Comparison of ENCODE assay signal across 33 cellular contexts in genomic region chr3:26964313-26964712, GRCh38.
"Had no signal": no experiment of that assay in that cellular context is flagged by ENCODE, and none has a peak within 500 bp of the region (broad histone marks: within the 10 kb centered on the region; RNA-seq: fewer than 3 reads in every experiment).

No MANE protein-coding gene starts in this region.

- FAIRE-seq: pancreas had no signal

- H3K27me3 Mint-ChIP-seq: natural killer cell treated with Interleukin-12 subunit alpha and Interleukin-12 subunit beta and Interleukin-15 and Interleukin-18, amount 100 ng/mL, for 72 hours; progenitor cell of endocrine pancreas; stimulated activated memory B cell treated with anti-CD40 and anti-IgM and Interleukin-4, amounts not matched to agents 10 μg/mL and 1 μg/mL and 100 μg/mL, for 72 hours; stimulated activated naive CD8-positive, alpha-beta T cell treated with anti-CD3 and anti-CD28 coated beads, Interleukin-15, amount 100 ng/mL, for 72 hours; type B pancreatic cell had no signal

- H3K4me2 ChIP-seq: smooth muscle cell had no signal

- H3K27ac Mint-ChIP-seq: naive thymus-derived CD8-positive, alpha-beta T cell; natural killer cell treated with Interleukin-12 subunit alpha and Interleukin-12 subunit beta and Interleukin-15 and Interleukin-18, amount 100 ng/mL, for 72 hours; nephron progenitor cell; progenitor cell of endocrine pancreas; stimulated activated memory B cell treated with anti-CD40 and anti-IgM and Interleukin-4, amounts not matched to agents 10 μg/mL and 1 μg/mL and 100 μg/mL, for 72 hours; stimulated activated naive CD8-positive, alpha-beta T cell treated with anti-CD3 and anti-CD28 coated beads, Interleukin-15, amount 100 ng/mL, for 72 hours; type B pancreatic cell had no signal

- H3K27ac ChIP-seq: neutrophil, pancreas, psoas muscle, right lobe of liver, skin epidermis, spleen, suprapubic skin, testis, tibial artery, transverse colon, upper lobe of right lung, uterus had no signal

- H3K4me3 Mint-ChIP-seq: naive thymus-derived CD8-positive, alpha-beta T cell; natural killer cell treated with Interleukin-12 subunit alpha and Interleukin-12 subunit beta and Interleukin-15 and Interleukin-18, amount 100 ng/mL, for 72 hours; nephron progenitor cell; neural crest cell; stimulated activated memory B cell treated with anti-CD40 and anti-IgM and Interleukin-4, amounts not matched to agents 10 μg/mL and 1 μg/mL and 100 μg/mL, for 72 hours; stimulated activated naive CD8-positive, alpha-beta T cell treated with anti-CD3 and anti-CD28 coated beads, Interleukin-15, amount 100 ng/mL, for 72 hours; type B pancreatic cell had no signal

- H3K4me3 ChIP-seq: pancreas, psoas muscle, right lobe of liver, sigmoid colon, skin epidermis, smooth muscle cell, spleen, suprapubic skin, testis, tibial artery, transverse colon, upper lobe of right lung, uterus had no signal

- H3K27me3 ChIP-seq: neutrophil, pancreas, right lobe of liver, sigmoid colon, spleen, suprapubic skin, testis, tibial artery, transverse colon, upper lobe of right lung, uterus had no signal

- H3K9me3 ChIP-seq: neutrophil, pancreas, psoas muscle, right lobe of liver, sigmoid colon, suprapubic skin, testis, tibial artery, transverse colon, upper lobe of right lung, uterus had no signal

- H3K36me3 ChIP-seq: neutrophil, pancreas, right lobe of liver, sigmoid colon, spleen, suprapubic skin, tibial artery, transverse colon, upper lobe of right lung, uterus had no signal

- ATAC-seq: naive thymus-derived CD8-positive, alpha-beta T cell; natural killer cell treated with Interleukin-12 subunit alpha and Interleukin-12 subunit beta and Interleukin-15 and Interleukin-18, amount 100 ng/mL, for 72 hours; pancreas; psoas muscle; right cardiac atrium; stimulated activated memory B cell treated with anti-CD40 and anti-IgM and Interleukin-4, amounts not matched to agents 10 μg/mL and 1 μg/mL and 100 μg/mL, for 72 hours; stimulated activated naive CD8-positive, alpha-beta T cell treated with anti-CD3 and anti-CD28 coated beads, Interleukin-15, amount 100 ng/mL, for 72 hours; stimulated activated naive CD8-positive, alpha-beta T cell treated with anti-CD3 and anti-CD28 coated beads, Interleukin-15, Interleukin-2, amounts not matched to agents 100 U/mL and 50 U/mL, for 24 hours; upper lobe of right lung had no signal

- DNase-seq: naive thymus-derived CD8-positive, alpha-beta T cell; nephron progenitor cell; nucleus accumbens; pancreas; posterior cingulate gyrus; psoas muscle; right cardiac atrium; right lobe of liver; sigmoid colon; spleen; stimulated activated CD4-positive, alpha-beta T cell treated with anti-CD3 and anti-CD28 coated beads, Interleukin-12 subunit alpha, Interleukin-12 subunit beta, amount 100 ng/mL, for 4 hours; stimulated activated CD4-positive, alpha-beta T cell treated with anti-CD3 and anti-CD28 coated beads, Interleukin-1b, Interleukin-23, amount 100 ng/mL, for 48 hours; stimulated activated CD4-positive, alpha-beta T cell treated with anti-CD3 and anti-CD28 coated beads, Interleukin-4, amount 100 ng/mL, for 1 hour; stimulated activated CD4-positive, alpha-beta T cell treated with anti-CD3 and anti-CD28 coated beads, Interleukin-4, amount 100 ng/mL, for 4 hours; stimulated activated CD8-positive, alpha-beta memory T cell treated with anti-CD3 and anti-CD28 coated beads, Interleukin-4, amount 100 ng/mL, for 48 hours; stimulated activated naive CD4-positive, alpha-beta T cell; stimulated activated naive CD8-positive, alpha-beta T cell treated with anti-CD3 and anti-CD28 coated beads, Interleukin-15, amount 100 ng/mL, for 72 hours; stimulated activated naive CD8-positive, alpha-beta T cell treated with anti-CD3 and anti-CD28 coated beads, Interleukin-15, Interleukin-2, amounts not matched to agents 100 U/mL and 50 U/mL, for 24 hours; substantia nigra; testis; tibial artery; transverse colon; upper lobe of right lung; uterus had no signal

- H3K4me1 ChIP-seq: pancreas, psoas muscle, right lobe of liver, sigmoid colon, spleen, suprapubic skin, testis, tibial artery, transverse colon, upper lobe of right lung, uterus had no signal

- H3K36me3 Mint-ChIP-seq: naive thymus-derived CD8-positive, alpha-beta T cell; natural killer cell treated with Interleukin-12 subunit alpha and Interleukin-12 subunit beta and Interleukin-15 and Interleukin-18, amount 100 ng/mL, for 72 hours; stimulated activated memory B cell treated with anti-CD40 and anti-IgM and Interleukin-4, amounts not matched to agents 10 μg/mL and 1 μg/mL and 100 μg/mL, for 72 hours; type B pancreatic cell had no signal

- H3K4me1 Mint-ChIP-seq: naive thymus-derived CD8-positive, alpha-beta T cell; nephron progenitor cell; neural crest cell; stimulated activated memory B cell treated with anti-CD40 and anti-IgM and Interleukin-4, amounts not matched to agents 10 μg/mL and 1 μg/mL and 100 μg/mL, for 72 hours; stimulated activated naive CD8-positive, alpha-beta T cell treated with anti-CD3 and anti-CD28 coated beads, Interleukin-15, amount 100 ng/mL, for 72 hours had no signal
